ENCODE assay signal across 4 cellular contexts in the genomic region with DNA sequence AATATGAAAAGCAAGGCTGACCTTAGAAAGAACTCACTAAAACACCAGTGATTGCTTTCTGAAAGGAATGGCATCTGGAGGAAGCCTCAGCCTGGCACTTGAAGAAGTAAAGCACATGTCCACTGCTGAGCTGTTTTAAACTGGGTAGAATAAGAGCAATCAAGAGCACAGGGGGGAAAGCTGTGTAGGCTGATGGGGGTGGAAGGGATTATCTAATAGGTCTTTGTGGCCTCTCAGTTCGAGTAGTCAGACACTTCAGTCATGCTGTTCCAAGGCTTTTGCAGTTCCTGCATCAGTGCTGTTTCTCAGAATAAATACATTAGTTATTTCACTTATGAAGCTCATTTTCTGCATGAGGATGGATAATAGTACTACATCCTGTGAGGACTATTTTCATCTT.
"Had no signal": no experiment of that assay in that cellular context is flagged by ENCODE, and none has a peak within 500 bp of the region (broad histone marks: within the 10 kb centered on the region; RNA-seq: fewer than 3 reads in every experiment).

No MANE protein-coding gene starts in this region.

- H3K9me3 Mint-ChIP-seq: H9 had no signal

- DNase-seq: H9, HCEC 1CT, IMR-90 had no signal

- H3K27ac Mint-ChIP-seq: H9 had no signal

- ATAC-seq: K562 had no signal

- H3K4me3 Mint-ChIP-seq: H9 had no signal

- H3K4me3 ChIP-seq: K562 had no signal
